In the genomic region with DNA sequence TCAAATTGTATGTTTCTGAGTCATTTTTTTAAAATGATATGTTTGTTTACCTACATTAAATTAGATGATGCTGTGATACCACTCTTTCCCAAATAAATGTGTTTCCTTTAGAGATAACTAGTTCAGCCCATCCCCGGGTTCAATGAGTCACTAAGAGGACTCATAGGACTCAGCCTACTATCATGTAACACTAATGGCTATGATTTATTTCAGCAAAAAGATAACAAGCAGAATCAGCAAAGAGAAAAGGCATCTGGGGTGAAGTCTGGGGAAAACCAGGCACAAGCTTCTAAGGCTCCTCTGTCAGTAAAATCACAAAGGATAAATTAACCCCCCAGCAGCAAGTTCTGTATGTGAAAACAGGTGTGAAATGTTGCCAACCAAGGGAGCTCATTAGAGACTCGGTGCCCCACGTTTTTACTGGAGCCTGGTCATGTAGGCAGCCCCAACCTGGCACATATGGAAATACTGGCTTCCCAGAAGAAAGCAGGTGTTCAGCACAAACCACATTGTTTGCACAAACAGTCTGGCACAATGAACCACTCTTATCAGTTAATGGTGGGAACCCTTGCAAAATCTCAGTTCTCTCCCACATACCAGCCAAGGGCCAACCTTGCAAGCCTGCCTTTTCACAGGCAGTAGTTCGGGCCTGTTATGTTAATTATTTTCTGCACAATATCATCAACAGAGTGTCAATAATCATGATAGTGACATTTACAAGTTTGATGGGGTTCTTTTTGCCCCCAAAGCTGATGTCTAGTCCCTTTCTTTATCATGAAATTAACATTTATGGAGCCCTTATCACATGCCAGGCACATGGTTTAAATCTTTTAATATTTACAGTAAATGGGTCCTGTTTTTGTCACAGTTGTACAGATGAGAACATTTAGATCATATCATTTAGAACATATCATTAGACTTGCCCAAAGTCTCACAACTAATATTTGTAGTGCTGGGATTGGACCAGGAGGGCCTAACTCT, we compare ENCODE assay signal across 13 cellular contexts. TPM values are rescaled to one million over a fixed set of nuclear protein-coding genes. Genes with fewer than 3 reads are reported as not detected.
DNase-seq lines count a peak whose midpoint lies in the region; ATAC-seq and TF ChIP-seq lines count a peak whose summit lies in the region.
"Had no signal": no experiment of that assay in that cellular context is flagged by ENCODE, and none has a peak within 500 bp of the region (broad histone marks: within the 10 kb centered on the region; RNA-seq: fewer than 3 reads in every experiment).

No MANE protein-coding gene starts in this region.

- peak overlapping the region; percentile 14 for H3K27ac ChIP-seq in osteoblast (ENCODE audit: low read depth, low read length)
- H3K27ac ChIP-seq: thyroid gland had no signal

- H3K4me3 ChIP-seq in osteoblast (ENCODE audit: insufficient read depth, low read length), result no peak overlapping the region
- H3K4me3 ChIP-seq: thyroid gland had no signal

- H4K20me1 ChIP-seq in osteoblast (ENCODE audit: insufficient read depth, low read length), result no peaks in the 10 kb centered on the region

- H3K27me3 Mint-ChIP-seq in activated T-cell treated with anti-CD3 and anti-CD28 coated beads, Interleukin-2, amount 50 U/mL, for 24 hours, result peaks cover 3% of the 10 kb centered on the region
- H3K27me3 Mint-ChIP-seq: activated naive CD8-positive, alpha-beta T cell had no signal

- no peak overlapping the region for H3K4me3 Mint-ChIP-seq in activated T-cell treated with anti-CD3 and anti-CD28 coated beads, Interleukin-2, amount 50 U/mL, for 24 hours
- H3K4me3 Mint-ChIP-seq: activated naive CD8-positive, alpha-beta T cell; endodermal cell; immature natural killer cell had no signal

- no peaks in the 10 kb centered on the region for H3K36me3 ChIP-seq in osteoblast (ENCODE audit: insufficient read depth, low read length)
- H3K36me3 ChIP-seq: thyroid gland had no signal

- no peaks in the 10 kb centered on the region for H3K9me3 Mint-ChIP-seq in activated T-cell treated with anti-CD3 and anti-CD28 coated beads, Interleukin-2, amount 50 U/mL, for 24 hours
- H3K9me3 Mint-ChIP-seq: immature natural killer cell had no signal

- H3K9me3 ChIP-seq in osteoblast (ENCODE audit: low read depth, low read length), result no peaks in the 10 kb centered on the region
- H3K9me3 ChIP-seq: thyroid gland had no signal

- no peak for TF ChIP-seq CTCF in osteoblast (IDR thresholded peaks at IDR 0.05; ENCODE audit: extremely low read depth, low read depth, low read length)

- DNase-seq in EL, result peak; percentile 83
- peak; percentile 23 for DNase-seq in NCI-H2081 treated with DMSO at 0.1 percent for 48 hours (lab: John Stamatoyannopoulos, UW)
- DNase-seq in osteoblast (ENCODE audit: insufficient read length, low spot score, missing footprints), result peak; percentile 65
- no peak for DNase-seq in HUDEP-2 (lab: John Stamatoyannopoulos, UW; ENCODE audit: unreplicated experiment in 76 of 76)
- DNase-seq in NAMALWA (ENCODE audit: low spot score), result no peak
- no peak for DNase-seq in activated T-cell treated with anti-CD3 and anti-CD28 coated beads, Interleukin-2, amount 50 U/mL, for 24 hours
- DNase-seq: endodermal cell; immature natural killer cell; stimulated activated CD4-positive, alpha-beta T cell treated with anti-CD3 and anti-CD28 coated beads, Interleukin-2, amount 100 ng/mL, for 48 hours; thyroid gland had no signal

- no peaks in the 10 kb centered on the region for H3K4me1 Mint-ChIP-seq in activated T-cell treated with anti-CD3 and anti-CD28 coated beads, Interleukin-2, amount 50 U/mL, for 24 hours (ENCODE audit: low read depth)
- H3K4me1 Mint-ChIP-seq: immature natural killer cell had no signal

- H3K36me3 Mint-ChIP-seq in activated T-cell treated with anti-CD3 and anti-CD28 coated beads, Interleukin-2, amount 50 U/mL, for 24 hours (ENCODE audit: low read depth), result no peaks in the 10 kb centered on the region
- H3K36me3 Mint-ChIP-seq: activated naive CD8-positive, alpha-beta T cell; immature natural killer cell had no signal

- H2AFZ ChIP-seq in osteoblast (ENCODE audit: low read length), result no peak overlapping the region

- no peak overlapping the region for H3K4me2 ChIP-seq in osteoblast (ENCODE audit: insufficient read depth, low read length)

- H3K79me2 ChIP-seq in osteoblast (ENCODE audit: insufficient read depth, low read length), result no peaks in the 10 kb centered on the region

- peaks cover 24% of the 10 kb centered on the region for H3K4me1 ChIP-seq in osteoblast (ENCODE audit: insufficient read depth, low read length)
- H3K4me1 ChIP-seq: thyroid gland had no signal

- H3K27ac Mint-ChIP-seq in activated T-cell treated with anti-CD3 and anti-CD28 coated beads, Interleukin-2, amount 50 U/mL, for 24 hours, result no peak overlapping the region
- H3K27ac Mint-ChIP-seq: activated naive CD8-positive, alpha-beta T cell; endodermal cell; immature natural killer cell had no signal

- peak; percentile 68 for ATAC-seq in SK-N-SH treated with all-trans-retinoic acid at 6 μM for 48 hours
- no peak for ATAC-seq in GM19324 (IDR thresholded peaks at IDR 0.05; ENCODE audit: low FRiP score, unreplicated experiment)

- H3K27me3 ChIP-seq in osteoblast (ENCODE audit: insufficient read depth, low read length), result no peaks in the 10 kb centered on the region
- H3K27me3 ChIP-seq: thyroid gland had no signal

TF ChIP-seq in SK-N-SH treated with all-trans-retinoic acid at 6 μM for 48 hours, 23 proteins besides CTCF, POLR2A, EP300 and RAD21 (continues in another document):
- TF ChIP-seq CSDC2 (CRISPR knock-in tag; IDR thresholded peaks at IDR 0.05) (no peak), ISL1 (CRISPR knock-in tag; IDR thresholded peaks at IDR 0.05) (peak; percentile 89), ZFP30 (CRISPR knock-in tag; IDR thresholded peaks at IDR 0.05) (no peak), TOX (CRISPR knock-in tag; IDR thresholded peaks at IDR 0.05; ENCODE audit: borderline replicate concordance) (no peak), BACH2 (CRISPR knock-in tag; IDR thresholded peaks at IDR 0.05; ENCODE audit: borderline replicate concordance) (no peak), GLIS3 (CRISPR knock-in tag; IDR thresholded peaks at IDR 0.05) (no peak), PPARA (CRISPR knock-in tag; IDR thresholded peaks at IDR 0.05; ENCODE audit: borderline replicate concordance) (no peak), ZC3H10 (CRISPR knock-in tag; IDR thresholded peaks at IDR 0.05) (no peak), ZFP3 (CRISPR knock-in tag; IDR thresholded peaks at IDR 0.05) (no peak), RARB (CRISPR knock-in tag; IDR thresholded peaks at IDR 0.05) (no peak), ZNF8 (CRISPR knock-in tag; IDR thresholded peaks at IDR 0.05) (no peak), OSR1 (CRISPR knock-in tag; IDR thresholded peaks at IDR 0.05) (no peak), SNAI2 (CRISPR knock-in tag; IDR thresholded peaks at IDR 0.05) (0 out of 2 replicates have a peak, but pooled peaks have one; percentile 54), TCF4 (CRISPR knock-in tag; IDR thresholded peaks at IDR 0.05; ENCODE audit: borderline replicate concordance) (peak; percentile 81; the same call in 1 of the 2 replicates), ARNTL (CRISPR knock-in tag; IDR thresholded peaks at IDR 0.05; ENCODE audit: borderline replicate concordance, low read depth) (no peak), ZNF70 (CRISPR knock-in tag; IDR thresholded peaks at IDR 0.05) (no peak)
- TF ChIP-seq, protein P1, sequence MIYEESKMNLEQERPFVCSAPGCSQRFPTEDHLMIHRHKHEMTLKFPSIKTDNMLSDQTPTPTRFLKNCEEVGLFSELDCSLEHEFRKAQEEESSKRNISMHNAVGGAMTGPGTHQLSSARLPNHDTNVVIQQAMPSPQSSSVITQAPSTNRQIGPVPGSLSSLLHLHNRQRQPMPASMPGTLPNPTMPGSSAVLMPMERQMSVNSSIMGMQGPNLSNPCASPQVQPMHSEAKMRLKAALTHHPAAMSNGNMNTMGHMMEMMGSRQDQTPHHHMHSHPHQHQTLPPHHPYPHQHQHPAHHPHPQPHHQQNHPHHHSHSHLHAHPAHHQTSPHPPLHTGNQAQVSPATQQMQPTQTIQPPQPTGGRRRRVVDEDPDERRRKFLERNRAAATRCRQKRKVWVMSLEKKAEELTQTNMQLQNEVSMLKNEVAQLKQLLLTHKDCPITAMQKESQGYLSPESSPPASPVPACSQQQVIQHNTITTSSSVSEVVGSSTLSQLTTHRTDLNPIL (CRISPR knock-in tag; IDR thresholded peaks at IDR 0.05; ENCODE audit: low read depth), result no peak
- TF ChIP-seq, protein P2, sequence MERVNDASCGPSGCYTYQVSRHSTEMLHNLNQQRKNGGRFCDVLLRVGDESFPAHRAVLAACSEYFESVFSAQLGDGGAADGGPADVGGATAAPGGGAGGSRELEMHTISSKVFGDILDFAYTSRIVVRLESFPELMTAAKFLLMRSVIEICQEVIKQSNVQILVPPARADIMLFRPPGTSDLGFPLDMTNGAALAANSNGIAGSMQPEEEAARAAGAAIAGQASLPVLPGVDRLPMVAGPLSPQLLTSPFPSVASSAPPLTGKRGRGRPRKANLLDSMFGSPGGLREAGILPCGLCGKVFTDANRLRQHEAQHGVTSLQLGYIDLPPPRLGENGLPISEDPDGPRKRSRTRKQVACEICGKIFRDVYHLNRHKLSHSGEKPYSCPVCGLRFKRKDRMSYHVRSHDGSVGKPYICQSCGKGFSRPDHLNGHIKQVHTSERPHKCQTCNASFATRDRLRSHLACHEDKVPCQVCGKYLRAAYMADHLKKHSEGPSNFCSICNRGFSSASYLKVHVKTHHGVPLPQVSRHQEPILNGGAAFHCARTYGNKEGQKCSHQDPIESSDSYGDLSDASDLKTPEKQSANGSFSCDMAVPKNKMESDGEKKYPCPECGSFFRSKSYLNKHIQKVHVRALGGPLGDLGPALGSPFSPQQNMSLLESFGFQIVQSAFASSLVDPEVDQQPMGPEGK (CRISPR knock-in tag; IDR thresholded peaks at IDR 0.05; ENCODE audit: borderline replicate concordance), result peak; percentile 40; the same call in 1 of the 2 replicates

RNA-seq across cellular contexts. Expression of gene CNN3, which starts 23.1 kb away (rescaled TPM):
- 316 and 333 TPM in 2 replicates for total RNA-seq in osteoblast

Comparison
In these comparisons a context has a peak if more than half of its experiments do, and no peak if none do; other contexts are left out.
1. DNase-seq: peak in EL (single experiment), NCI-H2081 treated with DMSO at 0.1 percent for 48 hours (single experiment) and osteoblast (single experiment); none in HUDEP-2 (0 of 76), NAMALWA (single experiment) and activated T-cell treated with anti-CD3 and anti-CD28 coated beads, Interleukin-2, amount 50 U/mL, for 24 hours (single experiment).